In the genomic region with DNA sequence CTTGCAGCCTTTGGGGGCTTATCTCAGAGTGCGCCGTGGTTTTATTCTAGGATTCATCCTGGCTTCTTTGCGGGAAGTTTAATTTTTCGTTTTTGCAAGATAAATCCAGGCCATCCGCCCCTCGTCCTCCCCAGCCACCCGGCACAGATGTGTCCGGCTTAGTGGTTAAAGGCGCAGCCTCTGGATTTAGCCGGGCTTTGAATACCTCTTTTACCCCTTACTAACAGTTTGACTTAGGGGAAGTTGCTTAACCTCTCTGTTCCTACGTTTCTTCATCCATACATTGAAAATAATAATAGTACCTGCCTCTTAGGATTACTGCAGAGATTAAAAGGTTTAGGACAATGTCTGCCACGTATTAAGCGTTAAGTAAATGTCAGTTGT, we compare ENCODE assay signal across 7 cellular contexts. TPM values are rescaled to one million over a fixed set of nuclear protein-coding genes. Genes with fewer than 3 reads are reported as not detected.
DNase-seq lines count a peak whose midpoint lies in the region; ATAC-seq, FAIRE-seq and TF ChIP-seq lines count a peak whose summit lies in the region.

No MANE protein-coding gene starts in this region.

- peaks cover 45% of the 10 kb centered on the region for H3K36me3 Mint-ChIP-seq in activated CD4-positive, alpha-beta memory T cell treated with anti-CD3 and anti-CD28 coated beads, Interleukin-2, amount 10 ng/mL, durations not matched to agents 7 days and 5 days (ENCODE audit: low read depth)

- H3K27ac Mint-ChIP-seq in activated CD4-positive, alpha-beta memory T cell treated with anti-CD3 and anti-CD28 coated beads, Interleukin-2, amount 10 ng/mL, durations not matched to agents 7 days and 5 days, result peak overlapping the region; percentile 94

- peaks cover 38% of the 10 kb centered on the region for H3K4me1 ChIP-seq in DND-41 (ENCODE audit: insufficient read depth, low read length)
- H3K4me1 ChIP-seq in rectal smooth muscle tissue (ENCODE audit: control insufficient read depth, insufficient read depth, low read length), result peaks cover 3% of the 10 kb centered on the region

- H3K4me3 Mint-ChIP-seq in activated CD4-positive, alpha-beta memory T cell treated with anti-CD3 and anti-CD28 coated beads, Interleukin-2, amount 10 ng/mL, durations not matched to agents 7 days and 5 days, result peak overlapping the region; percentile 94

- no peaks in the 10 kb centered on the region for H3K9me3 ChIP-seq in DND-41 (ENCODE audit: insufficient read depth, low read length, severe bottlenecking)

- TF ChIP-seq CTCF in DND-41 (IDR thresholded peaks at IDR 0.05; ENCODE audit: borderline replicate concordance, extremely low read depth, low read length, poor library complexity, severe bottlenecking), result no peak

- intact Hi-C loops in left ventricle myocardium superior (cut with micrococcal nuclease), result no loop called here

- POLR2A ChIA-PET in activated CD4-positive, alpha-beta memory T cell treated with anti-CD3 and anti-CD28 coated beads, Interleukin-2, amount 10 ng/mL, durations not matched to agents 7 days and 5 days (lab: Charles Lee), result interaction anchor here (0.6 to 1.9 kb wide), 12 partner anchors 12 to 716 kb away, joined by 3 to 11 read pairs (median 3); a partner anchor contains a TSS

- H3K4me1 Mint-ChIP-seq in activated CD4-positive, alpha-beta memory T cell treated with anti-CD3 and anti-CD28 coated beads, Interleukin-2, amount 10 ng/mL, durations not matched to agents 7 days and 5 days, result peaks cover 44% of the 10 kb centered on the region

- H3K9me3 Mint-ChIP-seq in activated CD4-positive, alpha-beta memory T cell treated with anti-CD3 and anti-CD28 coated beads, Interleukin-2, amount 10 ng/mL, durations not matched to agents 7 days and 5 days, result no peaks in the 10 kb centered on the region

- H3K27me3 ChIP-seq in DND-41 (ENCODE audit: insufficient read depth, low read length, poor library complexity), result no peaks in the 10 kb centered on the region
- H3K27me3 ChIP-seq in rectal smooth muscle tissue (ENCODE audit: control insufficient read depth, insufficient read depth, low read length), result no peaks in the 10 kb centered on the region

- ATAC-seq in DND-41 (ENCODE audit: insufficient read depth, low read depth) (peak; percentile 6; the same call in 2 of the 3 replicates), GM19463 (IDR thresholded peaks at IDR 0.05; ENCODE audit: unreplicated experiment) (peak; percentile 5), left ventricle myocardium superior (peak; percentile 18)

- peak overlapping the region; percentile 91 for H2AFZ ChIP-seq in DND-41 (ENCODE audit: low read depth, low read length)

- DNase-seq in DND-41 (no peak), LHCN-M2 (ENCODE audit: low read depth) (peak; percentile 51), left ventricle myocardium superior (no peak), RCC 7860 (ENCODE audit: low spot score) (no peak)
- DNase-seq in activated CD4-positive, alpha-beta memory T cell treated with anti-CD3 and anti-CD28 coated beads, Interleukin-2, amount 10 ng/mL, durations not matched to agents 7 days and 5 days, result peak; percentile 40

- peak overlapping the region; percentile 87 to 88 for H3K4me3 ChIP-seq in DND-41 (ENCODE audit: low read depth in 1 of 2, low read length in 2 of 2)
- H3K4me3 ChIP-seq in rectal smooth muscle tissue (ENCODE audit: low read length), result peak overlapping the region; percentile 92

- H3K36me3 ChIP-seq in DND-41 (ENCODE audit: insufficient read depth, low read length) (peaks cover 34% of the 10 kb centered on the region), rectal smooth muscle tissue (ENCODE audit: control insufficient read depth, insufficient read depth, low read length) (no peaks in the 10 kb centered on the region)

- peaks cover 56% of the 10 kb centered on the region for H3K79me2 ChIP-seq in DND-41 (ENCODE audit: insufficient read depth, low read length)

- peak overlapping the region; percentile 62 for H3K4me2 ChIP-seq in DND-41 (ENCODE audit: insufficient read depth, low read length)

- H4K20me1 ChIP-seq in DND-41 (ENCODE audit: insufficient read depth, low read length), result peaks cover 11% of the 10 kb centered on the region; the same call in 1 of the 2 replicates

- FAIRE-seq in RCC 7860 (lab: Jason Lieb, UNC), result no peak

- H3K9ac ChIP-seq in DND-41 (ENCODE audit: low read depth, low read length), result peak overlapping the region; percentile 93
- peak overlapping the region; percentile 45 for H3K9ac ChIP-seq in rectal smooth muscle tissue (ENCODE audit: low read length)

- H3K27ac ChIP-seq in DND-41 (ENCODE audit: low read length) (peak overlapping the region; percentile 93), rectal smooth muscle tissue (ENCODE audit: low read depth, low read length) (no peak overlapping the region)

- H3K27me3 Mint-ChIP-seq in activated CD4-positive, alpha-beta memory T cell treated with anti-CD3 and anti-CD28 coated beads, Interleukin-2, amount 10 ng/mL, durations not matched to agents 7 days and 5 days, result peaks cover 2% of the 10 kb centered on the region

- CTCF ChIA-PET in activated CD4-positive, alpha-beta memory T cell treated with anti-CD3 and anti-CD28 coated beads, Interleukin-2, amount 10 ng/mL, durations not matched to agents 7 days and 5 days (lab: Charles Lee), result interaction anchor here (0.7 to 3.3 kb wide), 14 partner anchors 12 to 711 kb away, joined by 3 to 29 read pairs (median 4); a partner anchor contains a TSS

RNA-seq across cellular contexts. Expression of a gene that starts 0.7 kb away (rescaled TPM):
- 109 and 120 TPM in 2 replicates for total RNA-seq in LHCN-M2 (2014; rRNA removed)
- 13.4 TPM for polyA plus RNA-seq in LHCN-M2 (2012)
- total RNA-seq in activated CD4-positive, alpha-beta memory T cell treated with anti-CD3 and anti-CD28 coated beads, Interleukin-2, amount 10 ng/mL, durations not matched to agents 7 days and 5 days, result 10 to 100 TPM; 67.7 to 68.8 TPM
- 4.8 TPM for total RNA-seq in left ventricle myocardium superior

RNA-seq across cellular contexts. Expression of a gene that starts 40.3 kb away (rescaled TPM):
- total RNA-seq in LHCN-M2 (2014; rRNA removed) (85.8 and 98.4 TPM in 2 replicates), left ventricle myocardium superior (63.6 TPM)
- 20.2 TPM for polyA plus RNA-seq in LHCN-M2 (2012)
- total RNA-seq in activated CD4-positive, alpha-beta memory T cell treated with anti-CD3 and anti-CD28 coated beads, Interleukin-2, amount 10 ng/mL, durations not matched to agents 7 days and 5 days, result 1 to 10 TPM; 7.2 to 9.6 TPM

Comparison
In these comparisons a context has a peak if more than half of its experiments do, and no peak if none do; other contexts are left out.
1. DNase-seq: peak in LHCN-M2 (single experiment) and activated CD4-positive, alpha-beta memory T cell treated with anti-CD3 and anti-CD28 coated beads, Interleukin-2, amount 10 ng/mL, durations not matched to agents 7 days and 5 days (single experiment); none in DND-41 (single experiment), left ventricle myocardium superior (single experiment) and RCC 7860 (single experiment).
2. RNA of a gene that starts 0.7 kb away (total RNA-seq): 109 to 120 TPM in LHCN-M2 and 67.7 to 68.8 TPM in activated CD4-positive, alpha-beta memory T cell treated with anti-CD3 and anti-CD28 coated beads, Interleukin-2, amount 10 ng/mL, durations not matched to agents 7 days and 5 days; 4.8 TPM in left ventricle myocardium superior (single experiment); every median in the first group is over 10 times any median in the second.
3. Peak in every context shown above with its lines, with median percentiles within 50 percentile points of each other: ATAC-seq.